In genomic region chr1:109534307-109534858, GRCh38 we compare ENCODE assay signal across 27 cellular contexts. TPM values are rescaled to one million over a fixed set of nuclear protein-coding genes. Genes with fewer than 3 reads are reported as not detected.
"Had no signal": no experiment of that assay in that cellular context is flagged by ENCODE, and none has a peak within 500 bp of the region (broad histone marks: within the 10 kb centered on the region; RNA-seq: fewer than 3 reads in every experiment).

No MANE protein-coding gene starts in this region.

- H3K79me2 ChIP-seq: parathyroid adenoma had no signal

- H2AFZ ChIP-seq: parathyroid adenoma had no signal

- H3K27ac ChIP-seq: epithelial cell of prostate, parathyroid adenoma, prostate gland, skin epidermis, thoracic aorta had no signal

- H3K4me3 Mint-ChIP-seq: dendritic cell treated with granulocyte-macrophage colony-stimulating factor and Interleukin-4, amounts not matched to agents 40 ng/mL and 50 ng/mL, for 4 days; effector memory CD8-positive, alpha-beta T cell; nephron; stimulated activated naive B cell treated with anti-CD40 and anti-IgM and Interleukin-4, amounts not matched to agents 10 μg/mL and 1 μg/mL and 100 μg/mL, for 72 hours; stimulated activated naive CD8-positive, alpha-beta T cell treated with anti-CD3 and anti-CD28 coated beads, Interleukin-15, amount 100 ng/mL, for 72 hours had no signal

- H3K9me3 ChIP-seq: esophagus muscularis mucosa, gastroesophageal sphincter, prostate gland, thoracic aorta, transverse colon had no signal

- H3K27me3 ChIP-seq: esophagus muscularis mucosa, gastroesophageal sphincter, transverse colon had no signal

- DNase-seq: effector memory CD8-positive, alpha-beta T cell; glutamatergic neuron; kidney; left cardiac atrium; mesendoderm; naive B cell; retina; stimulated activated CD4-positive, alpha-beta T cell treated with anti-CD3 and anti-CD28 coated beads, Interleukin-2, amount 100 ng/mL, for 24 hours; stimulated activated CD4-positive, alpha-beta T cell treated with anti-CD3 and anti-CD28 coated beads, Interleukin-4, amount 100 ng/mL, for 4 hours; stimulated activated naive B cell treated with anti-CD40 and anti-IgM and Interleukin-4, amounts not matched to agents 10 μg/mL and 1 μg/mL and 100 μg/mL, for 72 hours; stimulated activated naive CD8-positive, alpha-beta T cell treated with anti-CD3 and anti-CD28 coated beads, Interleukin-15, amount 100 ng/mL, for 72 hours; substantia nigra; transverse colon had no signal

- ATAC-seq: effector memory CD8-positive, alpha-beta T cell; gastroesophageal sphincter; left cardiac atrium; sciatic nerve; stimulated activated naive B cell treated with anti-CD40 and anti-IgM and Interleukin-4, amounts not matched to agents 10 μg/mL and 1 μg/mL and 100 μg/mL, for 72 hours; stimulated activated naive CD8-positive, alpha-beta T cell treated with anti-CD3 and anti-CD28 coated beads, Interleukin-15, amount 100 ng/mL, for 72 hours had no signal

- H3K36me3 ChIP-seq: esophagus muscularis mucosa, gastroesophageal sphincter, prostate gland, thoracic aorta, transverse colon had no signal

- H3K9me3 Mint-ChIP-seq: dendritic cell treated with granulocyte-macrophage colony-stimulating factor and Interleukin-4, amounts not matched to agents 40 ng/mL and 50 ng/mL, for 4 days; effector memory CD8-positive, alpha-beta T cell; naive B cell; nephron; stimulated activated naive B cell treated with anti-CD40 and anti-IgM and Interleukin-4, amounts not matched to agents 10 μg/mL and 1 μg/mL and 100 μg/mL, for 72 hours; stimulated activated naive CD8-positive, alpha-beta T cell treated with anti-CD3 and anti-CD28 coated beads, Interleukin-15, amount 100 ng/mL, for 72 hours had no signal

- H3K27me3 Mint-ChIP-seq: dendritic cell treated with granulocyte-macrophage colony-stimulating factor and Interleukin-4, amounts not matched to agents 40 ng/mL and 50 ng/mL, for 4 days; effector memory CD8-positive, alpha-beta T cell; stimulated activated naive B cell treated with anti-CD40 and anti-IgM and Interleukin-4, amounts not matched to agents 10 μg/mL and 1 μg/mL and 100 μg/mL, for 72 hours; stimulated activated naive CD8-positive, alpha-beta T cell treated with anti-CD3 and anti-CD28 coated beads, Interleukin-15, amount 100 ng/mL, for 72 hours had no signal

- H3K27ac Mint-ChIP-seq: dendritic cell treated with granulocyte-macrophage colony-stimulating factor and Interleukin-4, amounts not matched to agents 40 ng/mL and 50 ng/mL, for 4 days; effector memory CD8-positive, alpha-beta T cell; naive B cell; stimulated activated naive B cell treated with anti-CD40 and anti-IgM and Interleukin-4, amounts not matched to agents 10 μg/mL and 1 μg/mL and 100 μg/mL, for 72 hours; stimulated activated naive CD8-positive, alpha-beta T cell treated with anti-CD3 and anti-CD28 coated beads, Interleukin-15, amount 100 ng/mL, for 72 hours had no signal

- H3K36me3 Mint-ChIP-seq: naive B cell; stimulated activated naive B cell treated with anti-CD40 and anti-IgM and Interleukin-4, amounts not matched to agents 10 μg/mL and 1 μg/mL and 100 μg/mL, for 72 hours had no signal

- H3K4me3 ChIP-seq: esophagus muscularis mucosa, gastroesophageal sphincter, prostate gland, skin epidermis, thoracic aorta, transverse colon had no signal

- H3K4me1 ChIP-seq: prostate gland had no signal

- H3K9ac ChIP-seq: parathyroid adenoma had no signal

RNA-seq across cellular contexts. Expression of gene GPR61, which starts 5.3 kb away (rescaled TPM):
- total RNA-seq: esophagus muscularis mucosa, fibroblast of villous mesenchyme, gastroesophageal sphincter, kidney, liver, omental fat pad, sciatic nerve, thoracic aorta, transverse colon had no signal
- polyA plus RNA-seq: urinary bladder had no signal
